In genomic region chr7:34165927-34166550, GRCh38 we compare ENCODE assay signal across 9 cellular contexts.
DNase-seq lines count a peak whose midpoint lies in the region; ATAC-seq and TF ChIP-seq lines count a peak whose summit lies in the region.
"Had no signal": no experiment of that assay in that cellular context is flagged by ENCODE, and none has a peak within 500 bp of the region (broad histone marks: within the 10 kb centered on the region; RNA-seq: fewer than 3 reads in every experiment).

No MANE protein-coding gene starts in this region.

- no peak overlapping the region for H3K9ac ChIP-seq in KMS-11

- H3K4me1 ChIP-seq in KMS-11 (ENCODE audit: low read depth, poor library complexity, severe bottlenecking) (no peaks in the 10 kb centered on the region), adrenal gland (replicated peaks in 1 of 2) (no peaks in the 10 kb centered on the region)

- no peak overlapping the region for H2AFZ ChIP-seq in KMS-11 (ENCODE audit: low read depth)

- no peaks in the 10 kb centered on the region for H3K4me1 Mint-ChIP-seq in effector memory CD8-positive, alpha-beta T cell (ENCODE audit: low read depth in 2 of 2)

- ATAC-seq in left lobe of liver: peak; percentile 99
- ATAC-seq in HG02588 (IDR thresholded peaks at IDR 0.05; ENCODE audit: unreplicated experiment): no peak
- ATAC-seq in effector memory CD8-positive, alpha-beta T cell (replicated peaks): no peak

- intact Hi-C loops in adrenal gland (cut with DNase I): no loop called here

- H3K36me3 Mint-ChIP-seq in effector memory CD8-positive, alpha-beta T cell (ENCODE audit: insufficient read depth): no peaks in the 10 kb centered on the region

- peaks cover 0 to 4% of the 10 kb centered on the region in 2 donors for H3K9me3 Mint-ChIP-seq in effector memory CD8-positive, alpha-beta T cell

- H3K36me3 ChIP-seq in KMS-11 (ENCODE audit: insufficient read depth) (no peaks in the 10 kb centered on the region), adrenal gland (replicated peaks in 1 of 2) (no peaks in the 10 kb centered on the region)

- H3K4me2 ChIP-seq in KMS-11: no peak overlapping the region

- no peaks in the 10 kb centered on the region for H4K20me1 ChIP-seq in KMS-11 (ENCODE audit: insufficient read depth)

- DNase-seq in EL (peak; percentile 55), adrenal gland (peak in 1 of 7 donors; percentile 20), left lobe of liver (ENCODE audit: low spot score) (no peak), superior temporal gyrus (ENCODE audit: extremely low spot score) (no peak)
- DNase-seq in stimulated activated CD4-positive, alpha-beta T cell treated with anti-CD3 and anti-CD28 coated beads, Interleukin-1b, Interleukin-23, amount 100 ng/mL, for 48 hours: no peak
- no peak for DNase-seq in effector memory CD8-positive, alpha-beta T cell

- no peak overlapping the region for H3K27ac Mint-ChIP-seq in effector memory CD8-positive, alpha-beta T cell

- H3K27ac ChIP-seq in KMS-11 (no peak overlapping the region), adrenal gland (no peak overlapping the region)

- TF ChIP-seq POLR2A in adrenal gland (IDR thresholded peaks at IDR 0.05): no peak

- no peaks in the 10 kb centered on the region for H3K79me2 ChIP-seq in KMS-11 (ENCODE audit: insufficient read depth, low read depth)

- TF ChIP-seq CTCF in KMS-11 (conservative IDR thresholded peaks at IDR 0.05; ENCODE audit: low read depth, low read length): peak; percentile 41; the same call in 1 of the 2 replicates
- TF ChIP-seq CTCF in adrenal gland (IDR thresholded peaks at IDR 0.05): peak; percentile 28 to 61 (median 53)

- no peaks in the 10 kb centered on the region for H3K9me3 ChIP-seq in adrenal gland (replicated peaks in 1 of 3)

- 62 to 92% (median 88%) methylated on average over 3 of the region's 3 CpGs for WGBS in adrenal gland, 4 donors

- no peak overlapping the region for H3K4me3 Mint-ChIP-seq in effector memory CD8-positive, alpha-beta T cell

- H3K4me3 ChIP-seq in KMS-11 (IDR thresholded peaks at IDR 0.05; ENCODE audit: insufficient read depth, low read depth, low read length) (no peak overlapping the region), adrenal gland (no peak overlapping the region)
- H3K4me3 ChIP-seq: lung had no signal

- H3K27me3 Mint-ChIP-seq in effector memory CD8-positive, alpha-beta T cell: no peaks in the 10 kb centered on the region

- H3K27me3 ChIP-seq in KMS-11 (ENCODE audit: insufficient read depth, low read depth) (no peaks in the 10 kb centered on the region), adrenal gland (no peaks in the 10 kb centered on the region)
